11 cellular contexts compared by ENCODE assay signal in genomic region chr11:30059172-30059815, GRCh38. TPM values are rescaled to one million over a fixed set of nuclear protein-coding genes. Genes with fewer than 3 reads are reported as not detected.
"Had no signal": no experiment of that assay in that cellular context is flagged by ENCODE, and none has a peak within 500 bp of the region (broad histone marks: within the 10 kb centered on the region; RNA-seq: fewer than 3 reads in every experiment).

No MANE protein-coding gene starts in this region.

- H3K4me3 ChIP-seq: GM23248, HAP-1, K562 had no signal

- H3K27ac ChIP-seq: GM23248 had no signal

- H3K4me1 ChIP-seq: HAP-1 had no signal

- H3K9me3 ChIP-seq: HAP-1 had no signal

- ATAC-seq: HCT116, K562 had no signal

- DNase-seq: GM23248, GOT3, H7, HFFc6, IMR-90, Kasumi-1, KG1 had no signal

- H3K9ac ChIP-seq: GM23248 had no signal

- H3K36me3 ChIP-seq: HAP-1 had no signal

- FAIRE-seq: HTR-8/SVneo, K562 had no signal

- H2AFZ ChIP-seq: GM23248 had no signal

RNA-seq across cellular contexts. Expression of gene KCNA4, which starts 42.5 kb away (rescaled TPM):
- total RNA-seq: HFFc6, IMR-90, K562 had no signal
- polyA plus RNA-seq: GM23248, IMR-90, K562 had no signal
